ENCODE assay signal across 10 cellular contexts in the genomic region with DNA sequence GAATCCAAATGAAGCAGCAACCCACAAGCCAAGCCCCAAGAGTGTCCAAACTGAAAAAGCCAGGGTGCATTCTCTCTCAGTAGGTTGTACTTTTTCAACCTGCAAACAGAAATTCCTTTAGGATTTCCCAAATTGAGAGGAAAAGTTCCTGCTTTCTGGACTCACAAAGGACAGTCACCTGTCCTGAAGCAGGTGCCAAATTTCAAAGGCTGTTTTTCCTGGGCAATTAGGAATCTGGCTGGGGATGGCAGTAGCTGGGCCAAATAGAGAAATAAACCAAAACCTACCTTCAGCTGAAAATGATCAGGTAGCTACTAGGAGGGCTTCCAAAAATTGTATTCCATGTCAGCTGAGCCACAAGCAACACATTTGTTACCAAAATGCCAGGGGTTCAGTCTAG.
"Had no signal": no experiment of that assay in that cellular context is flagged by ENCODE, and none has a peak within 500 bp of the region (broad histone marks: within the 10 kb centered on the region; RNA-seq: fewer than 3 reads in every experiment).

No MANE protein-coding gene starts in this region.

- H3K4me1 ChIP-seq: HAP-1 had no signal

- H3K9me3 ChIP-seq: HAP-1 had no signal

- H2AFZ ChIP-seq: GM23248, GM23338 had no signal

- H3K36me3 ChIP-seq: HAP-1 had no signal

- H3K4me3 Mint-ChIP-seq: GM23338, H9, HFFc6 had no signal

- H3K9me3 Mint-ChIP-seq: GM23338 had no signal

- H3K4me1 Mint-ChIP-seq: GM23338, H9 had no signal

- H3K4me2 ChIP-seq: GM23338 had no signal

- H3K27ac Mint-ChIP-seq: GM23338, HFFc6 had no signal

- ATAC-seq: GM23338, HCT116 had no signal

- FAIRE-seq: H1 had no signal

- H3K9ac ChIP-seq: GM23248 had no signal

- H3K27ac ChIP-seq: GM23248 had no signal

- DNase-seq: GM23248, GOT3, H7, H9, HCEC 1CT, HFFc6 had no signal

- H3K4me3 ChIP-seq: GM23248, GM23338, HAP-1 had no signal
